1 cellular context compared by ENCODE assay signal in the genomic region with DNA sequence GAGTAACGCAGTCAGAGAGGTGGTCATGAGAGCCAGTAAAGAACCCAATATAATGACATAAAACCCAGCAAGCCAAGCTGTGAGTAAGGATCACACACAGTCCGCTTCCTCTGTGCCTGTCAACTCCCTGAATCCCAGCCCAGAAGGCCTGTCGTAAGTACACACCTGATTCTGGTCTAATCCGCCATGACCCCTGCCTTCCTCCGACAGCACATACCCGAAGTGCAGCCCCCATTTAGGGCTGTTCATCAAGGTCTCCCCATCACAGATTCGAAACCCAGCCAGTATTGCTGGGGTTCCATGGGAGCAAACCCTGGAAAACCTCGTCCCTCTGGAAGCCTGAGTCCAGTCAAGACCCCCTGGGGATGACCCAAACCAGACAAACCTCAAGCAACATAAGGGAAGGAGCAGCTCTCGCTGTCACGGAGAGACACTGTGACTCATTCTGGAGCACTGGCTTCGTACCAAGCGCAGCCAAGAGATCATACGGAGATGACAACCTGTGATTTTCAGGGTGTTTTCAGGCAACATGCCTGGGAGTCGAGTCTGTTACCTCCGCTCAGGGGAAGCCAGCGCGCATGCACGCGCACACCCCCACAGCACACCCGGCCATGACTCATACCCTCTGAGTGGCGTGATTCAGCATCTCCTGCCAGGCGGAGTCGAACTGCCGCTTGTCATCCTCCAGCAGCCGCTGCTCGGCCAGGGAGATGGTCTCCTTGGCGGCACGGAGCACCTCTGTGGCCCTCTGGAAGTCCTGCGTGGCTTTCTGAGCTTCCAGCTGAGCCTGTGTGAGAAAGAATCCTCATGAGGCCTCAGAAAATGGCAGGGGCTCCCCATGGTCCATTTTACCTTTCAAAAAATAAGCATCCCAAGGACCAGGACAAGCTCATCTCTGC.
A peak's percentile ranks its signal among the peaks of the same experiment; 100 is the strongest.
TF ChIP-seq lines count a peak whose summit lies in the region.

No MANE protein-coding gene starts in this region.

TF ChIP-seq in HEK293, 187 proteins besides CTCF, POLR2A, EP300 and RAD21 (continued from another document):
- TF ChIP-seq ZFP41 (tag by site-specific recombination; IDR thresholded peaks at IDR 0.05; ENCODE audit: borderline replicate concordance) (no peak), ZNF133 (tag by site-specific recombination; IDR thresholded peaks at IDR 0.05) (no peak), ZNF747 (tag by site-specific recombination; IDR thresholded peaks at IDR 0.05) (no peak), ZXDB (tag by site-specific recombination; IDR thresholded peaks at IDR 0.05) (no peak), ZNF626 (tag by site-specific recombination; IDR thresholded peaks at IDR 0.05) (no peak), ZNF335 (tag by site-specific recombination; conservative IDR thresholded peaks at IDR 0.05) (no peak), HOXA7 (CRISPR knock-in tag; IDR thresholded peaks at IDR 0.05; ENCODE audit: borderline replicate concordance) (no peak), ZEB2 (tag by site-specific recombination; IDR thresholded peaks at IDR 0.05) (peak; percentile 84), ZNF433 (tag by site-specific recombination; IDR thresholded peaks at IDR 0.05; ENCODE audit: low read depth) (no peak), WT1 (tag by site-specific recombination; IDR thresholded peaks at IDR 0.05) (no peak), ZNF394 (tag by site-specific recombination; IDR thresholded peaks at IDR 0.05; ENCODE audit: borderline replicate concordance) (peak; percentile 66; the same call in 1 of the 2 replicates), ZNF112 (tag by site-specific recombination; IDR thresholded peaks at IDR 0.05) (no peak), TRIM28 (IDR thresholded peaks at IDR 0.05; ENCODE audit: borderline replicate concordance, low read length) (no peak), ZNF610 (tag by site-specific recombination; IDR thresholded peaks at IDR 0.05; ENCODE audit: borderline replicate concordance) (no peak), ZNF658 (tag by site-specific recombination; IDR thresholded peaks at IDR 0.05) (no peak), MEIS1 (CRISPR knock-in tag; IDR thresholded peaks at IDR 0.05; ENCODE audit: borderline replicate concordance) (no peak), GLIS2 (tag by site-specific recombination; IDR thresholded peaks at IDR 0.05) (peak; percentile 92), ZNF184 (tag by site-specific recombination; IDR thresholded peaks at IDR 0.05) (0 out of 2 replicates have a peak, but pooled peaks have one; percentile 40), ZBTB20 (tag by site-specific recombination; IDR thresholded peaks at IDR 0.05) (peak; percentile 16; the same call in 1 of the 2 replicates), ZNF391 (tag by site-specific recombination; IDR thresholded peaks at IDR 0.05; ENCODE audit: borderline replicate concordance, low read depth) (no peak), ZNF660 (tag by site-specific recombination; IDR thresholded peaks at IDR 0.05) (peak; percentile 61; the same call in 1 of the 2 replicates), ZNF701 (tag by site-specific recombination; IDR thresholded peaks at IDR 0.05) (no peak), ZNF354C (tag by site-specific recombination; IDR thresholded peaks at IDR 0.05; ENCODE audit: borderline replicate concordance, low read depth) (no peak), REPIN1 (tag by site-specific recombination; IDR thresholded peaks at IDR 0.05; ENCODE audit: low read depth) (no peak), ZNF600 (tag by site-specific recombination; IDR thresholded peaks at IDR 0.05) (peak; percentile 94), ZNF37A (tag by site-specific recombination; IDR thresholded peaks at IDR 0.05) (no peak), ZNF501 (tag by site-specific recombination; IDR thresholded peaks at IDR 0.05) (peak; percentile 82), ZNF561 (tag by site-specific recombination; IDR thresholded peaks at IDR 0.05; ENCODE audit: borderline replicate concordance) (no peak), ZNF138 (tag by site-specific recombination; IDR thresholded peaks at IDR 0.05; ENCODE audit: borderline replicate concordance) (no peak), ZSCAN16 (tag by site-specific recombination; IDR thresholded peaks at IDR 0.05) (no peak), ZBTB21 (tag by site-specific recombination; IDR thresholded peaks at IDR 0.05) (peak; percentile 62; the same call in 1 of the 2 replicates), ZBTB48 (tag by site-specific recombination; IDR thresholded peaks at IDR 0.05) (peak; percentile 28; the same call in 1 of the 2 replicates), HOXC10 (CRISPR knock-in tag; IDR thresholded peaks at IDR 0.05) (no peak), ZFP37 (tag by site-specific recombination; IDR thresholded peaks at IDR 0.05) (peak; percentile 73; the same call in 1 of the 2 replicates), ZNF596 (tag by site-specific recombination; IDR thresholded peaks at IDR 0.05) (no peak), ZNF24 (tag by site-specific recombination; IDR thresholded peaks at IDR 0.05) (0 out of 2 replicates have a peak, but pooled peaks have one; percentile 45), ZNF214 (tag by site-specific recombination; IDR thresholded peaks at IDR 0.05; ENCODE audit: borderline replicate concordance) (no peak)
- TF ChIP-seq, protein P1, sequence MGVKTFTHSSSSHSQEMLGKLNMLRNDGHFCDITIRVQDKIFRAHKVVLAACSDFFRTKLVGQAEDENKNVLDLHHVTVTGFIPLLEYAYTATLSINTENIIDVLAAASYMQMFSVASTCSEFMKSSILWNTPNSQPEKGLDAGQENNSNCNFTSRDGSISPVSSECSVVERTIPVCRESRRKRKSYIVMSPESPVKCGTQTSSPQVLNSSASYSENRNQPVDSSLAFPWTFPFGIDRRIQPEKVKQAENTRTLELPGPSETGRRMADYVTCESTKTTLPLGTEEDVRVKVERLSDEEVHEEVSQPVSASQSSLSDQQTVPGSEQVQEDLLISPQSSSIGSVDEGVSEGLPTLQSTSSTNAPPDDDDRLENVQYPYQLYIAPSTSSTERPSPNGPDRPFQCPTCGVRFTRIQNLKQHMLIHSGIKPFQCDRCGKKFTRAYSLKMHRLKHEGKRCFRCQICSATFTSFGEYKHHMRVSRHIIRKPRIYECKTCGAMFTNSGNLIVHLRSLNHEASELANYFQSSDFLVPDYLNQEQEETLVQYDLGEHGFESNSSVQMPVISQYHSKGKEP (tag by site-specific recombination; IDR thresholded peaks at IDR 0.05): no peak; the same call in 1 of the 2 replicates
- TF ChIP-seq, protein P2, sequence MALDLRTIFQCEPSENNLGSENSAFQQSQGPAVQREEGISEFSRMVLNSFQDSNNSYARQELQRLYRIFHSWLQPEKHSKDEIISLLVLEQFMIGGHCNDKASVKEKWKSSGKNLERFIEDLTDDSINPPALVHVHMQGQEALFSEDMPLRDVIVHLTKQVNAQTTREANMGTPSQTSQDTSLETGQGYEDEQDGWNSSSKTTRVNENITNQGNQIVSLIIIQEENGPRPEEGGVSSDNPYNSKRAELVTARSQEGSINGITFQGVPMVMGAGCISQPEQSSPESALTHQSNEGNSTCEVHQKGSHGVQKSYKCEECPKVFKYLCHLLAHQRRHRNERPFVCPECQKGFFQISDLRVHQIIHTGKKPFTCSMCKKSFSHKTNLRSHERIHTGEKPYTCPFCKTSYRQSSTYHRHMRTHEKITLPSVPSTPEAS (tag by site-specific recombination; IDR thresholded peaks at IDR 0.05): peak; percentile 80
- TF ChIP-seq, protein P3, sequence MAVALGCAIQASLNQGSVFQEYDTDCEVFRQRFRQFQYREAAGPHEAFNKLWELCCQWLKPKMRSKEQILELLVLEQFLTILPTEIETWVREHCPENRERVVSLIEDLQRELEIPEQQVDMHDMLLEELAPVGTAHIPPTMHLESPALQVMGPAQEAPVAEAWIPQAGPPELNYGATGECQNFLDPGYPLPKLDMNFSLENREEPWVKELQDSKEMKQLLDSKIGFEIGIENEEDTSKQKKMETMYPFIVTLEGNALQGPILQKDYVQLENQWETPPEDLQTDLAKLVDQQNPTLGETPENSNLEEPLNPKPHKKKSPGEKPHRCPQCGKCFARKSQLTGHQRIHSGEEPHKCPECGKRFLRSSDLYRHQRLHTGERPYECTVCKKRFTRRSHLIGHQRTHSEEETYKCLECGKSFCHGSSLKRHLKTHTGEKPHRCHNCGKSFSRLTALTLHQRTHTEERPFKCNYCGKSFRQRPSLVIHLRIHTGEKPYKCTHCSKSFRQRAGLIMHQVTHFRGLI (tag by site-specific recombination; IDR thresholded peaks at IDR 0.05): no peak
- TF ChIP-seq, protein P4, sequence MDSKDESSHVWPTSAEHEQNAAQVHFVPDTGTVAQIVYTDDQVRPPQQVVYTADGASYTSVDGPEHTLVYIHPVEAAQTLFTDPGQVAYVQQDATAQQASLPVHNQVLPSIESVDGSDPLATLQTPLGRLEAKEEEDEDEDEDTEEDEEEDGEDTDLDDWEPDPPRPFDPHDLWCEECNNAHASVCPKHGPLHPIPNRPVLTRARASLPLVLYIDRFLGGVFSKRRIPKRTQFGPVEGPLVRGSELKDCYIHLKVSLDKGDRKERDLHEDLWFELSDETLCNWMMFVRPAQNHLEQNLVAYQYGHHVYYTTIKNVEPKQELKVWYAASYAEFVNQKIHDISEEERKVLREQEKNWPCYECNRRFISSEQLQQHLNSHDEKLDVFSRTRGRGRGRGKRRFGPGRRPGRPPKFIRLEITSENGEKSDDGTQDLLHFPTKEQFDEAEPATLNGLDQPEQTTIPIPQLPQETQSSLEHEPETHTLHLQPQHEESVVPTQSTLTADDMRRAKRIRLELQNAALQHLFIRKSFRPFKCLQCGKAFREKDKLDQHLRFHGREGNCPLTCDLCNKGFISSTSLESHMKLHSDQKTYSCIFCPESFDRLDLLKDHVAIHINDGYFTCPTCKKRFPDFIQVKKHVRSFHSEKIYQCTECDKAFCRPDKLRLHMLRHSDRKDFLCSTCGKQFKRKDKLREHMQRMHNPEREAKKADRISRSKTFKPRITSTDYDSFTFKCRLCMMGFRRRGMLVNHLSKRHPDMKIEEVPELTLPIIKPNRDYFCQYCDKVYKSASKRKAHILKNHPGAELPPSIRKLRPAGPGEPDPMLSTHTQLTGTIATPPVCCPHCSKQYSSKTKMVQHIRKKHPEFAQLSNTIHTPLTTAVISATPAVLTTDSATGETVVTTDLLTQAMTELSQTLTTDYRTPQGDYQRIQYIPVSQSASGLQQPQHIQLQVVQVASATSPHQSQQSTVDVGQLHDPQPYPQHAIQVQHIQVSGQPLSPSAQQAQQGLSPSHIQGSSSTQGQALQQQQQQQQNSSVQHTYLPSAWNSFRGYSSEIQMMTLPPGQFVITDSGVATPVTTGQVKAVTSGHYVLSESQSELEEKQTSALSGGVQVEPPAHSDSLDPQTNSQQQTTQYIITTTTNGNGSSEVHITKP (tag by site-specific recombination; IDR thresholded peaks at IDR 0.05): peak; percentile 60
- TF ChIP-seq, protein P5, sequence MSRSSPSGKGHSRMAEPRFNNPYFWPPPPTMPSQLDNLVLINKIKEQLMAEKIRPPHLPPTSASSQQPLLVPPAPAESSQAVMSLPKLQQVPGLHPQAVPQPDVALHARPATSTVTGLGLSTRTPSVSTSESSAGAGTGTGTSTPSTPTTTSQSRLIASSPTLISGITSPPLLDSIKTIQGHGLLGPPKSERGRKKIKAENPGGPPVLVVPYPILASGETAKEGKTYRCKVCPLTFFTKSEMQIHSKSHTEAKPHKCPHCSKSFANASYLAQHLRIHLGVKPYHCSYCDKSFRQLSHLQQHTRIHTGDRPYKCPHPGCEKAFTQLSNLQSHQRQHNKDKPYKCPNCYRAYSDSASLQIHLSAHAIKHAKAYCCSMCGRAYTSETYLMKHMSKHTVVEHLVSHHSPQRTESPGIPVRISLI (tag by site-specific recombination; IDR thresholded peaks at IDR 0.05): no peak
- TF ChIP-seq, protein P6, sequence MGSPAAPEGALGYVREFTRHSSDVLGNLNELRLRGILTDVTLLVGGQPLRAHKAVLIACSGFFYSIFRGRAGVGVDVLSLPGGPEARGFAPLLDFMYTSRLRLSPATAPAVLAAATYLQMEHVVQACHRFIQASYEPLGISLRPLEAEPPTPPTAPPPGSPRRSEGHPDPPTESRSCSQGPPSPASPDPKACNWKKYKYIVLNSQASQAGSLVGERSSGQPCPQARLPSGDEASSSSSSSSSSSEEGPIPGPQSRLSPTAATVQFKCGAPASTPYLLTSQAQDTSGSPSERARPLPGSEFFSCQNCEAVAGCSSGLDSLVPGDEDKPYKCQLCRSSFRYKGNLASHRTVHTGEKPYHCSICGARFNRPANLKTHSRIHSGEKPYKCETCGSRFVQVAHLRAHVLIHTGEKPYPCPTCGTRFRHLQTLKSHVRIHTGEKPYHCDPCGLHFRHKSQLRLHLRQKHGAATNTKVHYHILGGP (tag by site-specific recombination; IDR thresholded peaks at IDR 0.05): no peak
TF ChIP-seq in HEK293: peak in this region for 34.
